Comparison of ENCODE assay signal across 3 cellular contexts in genomic region chr2:95608331-95608730, GRCh38. TPM values are rescaled to one million over a fixed set of nuclear protein-coding genes. Genes with fewer than 3 reads are reported as not detected.
"Had no signal": no experiment of that assay in that cellular context is flagged by ENCODE, and none has a peak within 500 bp of the region (broad histone marks: within the 10 kb centered on the region; RNA-seq: fewer than 3 reads in every experiment).

No MANE protein-coding gene starts in this region.

RNA-seq across cellular contexts. Expression of gene TRIM43, which starts 16.5 kb away (rescaled TPM):
- total RNA-seq: LHCN-M2, M059J, MCF 10A had no signal
